20 cellular contexts compared by ENCODE assay signal in the genomic region with DNA sequence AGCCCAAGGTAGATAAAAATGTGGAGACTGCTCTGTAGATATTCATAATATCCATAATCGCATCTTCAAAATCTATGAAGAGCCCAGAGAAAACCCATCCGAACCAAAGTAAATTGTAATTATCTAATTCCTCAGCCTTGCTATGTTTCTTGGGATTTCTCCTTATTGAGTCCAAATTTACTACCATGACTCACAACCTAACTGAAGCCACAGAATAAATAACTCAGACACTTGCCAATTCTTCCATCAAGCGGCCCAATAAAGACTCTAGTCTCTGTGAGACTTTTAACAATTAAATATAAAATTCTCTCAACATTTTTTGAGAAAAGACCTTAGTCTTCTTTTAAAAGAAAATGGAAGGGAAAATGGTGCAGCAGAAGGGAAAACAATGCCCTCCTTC.
"Had no signal": no experiment of that assay in that cellular context is flagged by ENCODE, and none has a peak within 500 bp of the region (broad histone marks: within the 10 kb centered on the region; RNA-seq: fewer than 3 reads in every experiment).

No MANE protein-coding gene starts in this region.

- H3K4me3 ChIP-seq: hepatocyte, mucosa of descending colon, skin epidermis, transverse colon had no signal

- H3K9me3 ChIP-seq: mucosa of descending colon, transverse colon had no signal

- H3K79me2 ChIP-seq: hepatocyte had no signal

- H2AFZ ChIP-seq: hepatocyte had no signal

- ATAC-seq: activated CD8-positive, alpha-beta T cell treated with anti-CD3 and anti-CD28 coated beads, Interleukin-2, amount 10 ng/mL, durations not matched to agents 7 days and 5 days; foreskin keratinocyte; mucosa of descending colon; stimulated activated effector memory CD8-positive, alpha-beta T cell treated with anti-CD3 and anti-CD28 coated beads, Interleukin-12 subunit alpha, Interleukin-12 subunit beta, amount 100 ng/mL, for 72 hours; stimulated activated naive CD8-positive, alpha-beta T cell treated with anti-CD3 and anti-CD28 coated beads, Interleukin-15, amount 100 ng/mL, for 72 hours had no signal

- H3K27me3 ChIP-seq: foreskin keratinocyte, hepatocyte, transverse colon had no signal

- DNase-seq: activated CD4-positive, alpha-beta T cell treated with anti-CD3 and anti-CD28 coated beads, Interleukin-2, amount 10 ng/mL, durations not matched to agents 7 days and 5 days; activated CD4-positive, CD25-positive, alpha-beta regulatory T cell treated with anti-CD3 and anti-CD28 coated beads, Interleukin-2, amount 50 U/mL, for 72 hours; activated CD8-positive, alpha-beta T cell treated with anti-CD3 and anti-CD28 coated beads, Interleukin-2, amount 10 ng/mL, durations not matched to agents 7 days and 5 days; activated gamma-delta T cell treated with Interleukin-2 at 50 U/mL for 16 hours; anterior cingulate cortex; caudate nucleus; effector CD4-positive, alpha-beta T cell; erythroblast; foreskin keratinocyte; immature natural killer cell; mucosa of descending colon; naive B cell; stimulated activated CD4-positive, alpha-beta T cell treated with anti-CD3 and anti-CD28 coated beads, Interleukin-1b, Interleukin-23, amount 100 ng/mL, for 48 hours; stimulated activated naive CD8-positive, alpha-beta T cell treated with anti-CD3 and anti-CD28 coated beads, Interleukin-15, amount 100 ng/mL, for 72 hours; T-helper 1 cell; transverse colon; WERI-Rb-1 had no signal

- H3K36me3 ChIP-seq: transverse colon, WERI-Rb-1 had no signal

- H3K27ac ChIP-seq: foreskin keratinocyte, hepatocyte, transverse colon, WERI-Rb-1 had no signal

- H3K4me2 ChIP-seq: hepatocyte had no signal
